Comparison of ENCODE assay signal across 8 cellular contexts in the genomic region with DNA sequence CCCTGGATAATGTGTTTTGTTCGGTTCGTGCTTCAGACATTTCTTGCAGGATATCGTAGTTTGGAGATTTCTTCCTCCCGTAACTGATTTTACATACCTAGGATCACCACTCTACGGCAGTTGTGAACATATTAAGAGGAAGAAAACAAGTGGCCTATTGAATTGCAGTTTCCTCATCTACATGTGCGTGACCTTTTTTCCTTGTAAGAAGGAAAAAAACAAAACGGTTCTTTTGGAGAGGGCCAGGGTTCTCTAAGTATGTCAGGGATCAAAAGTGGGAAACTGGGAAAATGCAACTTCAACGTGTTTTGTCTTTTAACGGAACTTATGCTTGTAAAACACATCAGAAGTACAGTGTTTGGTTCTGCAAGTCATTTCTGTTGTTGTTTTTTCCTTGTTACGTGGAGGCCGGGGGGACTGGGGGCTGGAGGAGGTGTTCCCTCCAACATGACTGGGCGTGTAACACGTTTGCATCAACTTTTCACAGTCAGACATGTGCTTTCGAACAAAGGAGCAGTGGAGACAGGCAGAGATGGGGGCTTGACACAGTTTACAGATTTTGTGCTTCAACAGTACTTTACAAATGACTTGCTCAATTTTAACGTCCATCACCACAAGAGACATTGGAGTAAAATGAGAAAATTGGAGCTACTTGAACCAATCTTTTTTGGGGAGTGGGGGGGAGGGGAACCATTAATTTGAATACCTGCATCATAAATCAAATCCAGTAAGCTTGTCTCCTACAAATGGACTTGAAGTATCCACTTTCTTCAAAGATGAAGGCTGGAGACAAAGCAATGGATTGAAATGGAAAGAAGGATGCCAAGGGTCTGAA. TPM values are rescaled to one million over a fixed set of nuclear protein-coding genes. Genes with fewer than 3 reads are reported as not detected.
DNase-seq lines count a peak whose midpoint lies in the region; FAIRE-seq and TF ChIP-seq lines count a peak whose summit lies in the region.
"Had no signal": no experiment of that assay in that cellular context is flagged by ENCODE, and none has a peak within 500 bp of the region (broad histone marks: within the 10 kb centered on the region; RNA-seq: fewer than 3 reads in every experiment).

No MANE protein-coding gene starts in this region.

- TF ChIP-seq POLR2A in Peyer's patch (IDR thresholded peaks at IDR 0.05): no peak

- H3K27ac Mint-ChIP-seq in astrocyte (ENCODE audit: unreplicated experiment) (peak overlapping the region; percentile 98), immature natural killer cell (peak overlapping the region; percentile 94 to 100 (median 98))

- peak overlapping the region; percentile 98 to 100 (median 99) for H3K27ac ChIP-seq in Peyer's patch
- peak overlapping the region; percentile 100 for H3K27ac ChIP-seq in astrocyte (ENCODE audit: low read depth, low read length)

- H3K4me3 Mint-ChIP-seq in astrocyte (ENCODE audit: unreplicated experiment) (peak overlapping the region; percentile 99), immature natural killer cell (peak overlapping the region; percentile 95 to 99 (median 98))

- H3K27me3 Mint-ChIP-seq in astrocyte (ENCODE audit: low read depth, unreplicated experiment) (no peaks in the 10 kb centered on the region), immature natural killer cell (ENCODE audit: low read depth in 3 of 3) (peaks cover 10 to 27% (median 15%) of the 10 kb centered on the region in 3 donors)

- H3K4me2 ChIP-seq in astrocyte (ENCODE audit: low read length): peak overlapping the region; percentile 98

- FAIRE-seq in astrocyte (lab: Jason Lieb, UNC): no peak
- FAIRE-seq: islet of Langerhans had no signal

- H3K4me1 ChIP-seq in Peyer's patch (peaks cover 0 to 60% (median 14%) of the 10 kb centered on the region in 4 donors), astrocyte (ENCODE audit: insufficient read depth, low read length) (peaks cover 49% of the 10 kb centered on the region)

- H3K36me3 Mint-ChIP-seq in astrocyte (ENCODE audit: low read depth, unreplicated experiment) (peaks cover 4% of the 10 kb centered on the region), immature natural killer cell (peaks cover 4 to 6% (median 4%) of the 10 kb centered on the region in 3 donors)

- H3K9me3 ChIP-seq in Peyer's patch (no peaks in the 10 kb centered on the region), astrocyte (ENCODE audit: insufficient read depth, low read depth, low read length) (no peaks in the 10 kb centered on the region)

- peaks cover 68% of the 10 kb centered on the region for H3K79me2 ChIP-seq in astrocyte (ENCODE audit: insufficient read depth, low read length)

- H3K4me3 ChIP-seq in H7 (ENCODE audit: insufficient read depth, low read depth, low read length) (peak overlapping the region; percentile 91), Peyer's patch (peak overlapping the region; percentile 88 to 99 (median 95)), astrocyte (ENCODE audit: insufficient read depth, low read depth, low read length) (peak overlapping the region; percentile 90)

- peaks cover 39% of the 10 kb centered on the region for H4K20me1 ChIP-seq in astrocyte (ENCODE audit: insufficient read depth, low read length)

- H3K27me3 ChIP-seq in H7 (ENCODE audit: control insufficient read depth, insufficient read depth, low read length): no peaks in the 10 kb centered on the region
- H3K27me3 ChIP-seq in Peyer's patch: no peaks in the 10 kb centered on the region
- H3K27me3 ChIP-seq in astrocyte (ENCODE audit: insufficient read depth, low read length): no peaks in the 10 kb centered on the region

- TF ChIP-seq CTCF in Peyer's patch (IDR thresholded peaks at IDR 0.05): no peak
- TF ChIP-seq CTCF in astrocyte (IDR thresholded peaks at IDR 0.05; ENCODE audit: insufficient read depth, low read depth, low read length): no peak

- no peak for DNase-seq in H7
- DNase-seq in Peyer's patch: peak in 2 of 3 donors; percentile 52 to 69
- peak; percentile 42 for DNase-seq in astrocyte (ENCODE audit: low read depth)
- peak in 1 of 3 donors; percentile 20 for DNase-seq in immature natural killer cell
- peak; percentile 60 for DNase-seq in stimulated activated CD4-positive, alpha-beta T cell treated with anti-CD3 and anti-CD28 coated beads, Interleukin-4, amount 100 ng/mL, for 1 hour
- DNase-seq in NCI-H82 treated with DMSO at 0.1 percent for 48 hours (lab: John Stamatoyannopoulos, UW; ENCODE audit: unreplicated experiment): no peak
- DNase-seq in SKM-1 treated with dmso at 0.1 percent for 144 hours (lab: John Stamatoyannopoulos, UW; ENCODE audit: unreplicated experiment): no peak

- H3K9me3 Mint-ChIP-seq in astrocyte (ENCODE audit: unreplicated experiment) (no peaks in the 10 kb centered on the region), immature natural killer cell (no peaks in the 10 kb centered on the region)

- H2AFZ ChIP-seq in astrocyte (ENCODE audit: low read depth, low read length): no peak overlapping the region

- H3K9ac ChIP-seq in astrocyte (ENCODE audit: low read length): peak overlapping the region; percentile 100

- peaks cover 45% of the 10 kb centered on the region for H3K4me1 Mint-ChIP-seq in astrocyte (ENCODE audit: low read depth, unreplicated experiment)
- peaks cover 62 to 76% of the 10 kb centered on the region in 2 donors for H3K4me1 Mint-ChIP-seq in immature natural killer cell

- H3K36me3 ChIP-seq in H7 (replicated peaks; ENCODE audit: control insufficient read depth, insufficient read depth, low read length) (peaks cover 6% of the 10 kb centered on the region), Peyer's patch (no peaks in the 10 kb centered on the region), astrocyte (ENCODE audit: insufficient read depth, low read length) (no peaks in the 10 kb centered on the region)

RNA-seq across cellular contexts. Expression of gene ZC3H4, which starts 3.8 kb away (rescaled TPM):
- total RNA-seq in H7 (2014; rRNA removed; shearing (Covaris generic)): 13.4 and 14.5 TPM in 2 replicates
- total RNA-seq in Peyer's patch (10 to 100 TPM; 24.7 to 61.9 (median 42.4) TPM), astrocyte (36.6 and 42.3 TPM in 2 replicates)
- 1 to 10 TPM in 2 of 3 donors, under 1 TPM in 1; 0.04 to 2.3 (median 1.1) TPM for polyA plus RNA-seq in immature natural killer cell

RNA-seq across cellular contexts. Expression of gene SAE1, which starts 20.9 kb away (rescaled TPM):
- 271 and 298 TPM in 2 replicates for total RNA-seq in H7 (2014; rRNA removed; shearing (Covaris generic))
- total RNA-seq in Peyer's patch: 10 to 100 TPM; 35.9 to 73.4 (median 40.3) TPM
- total RNA-seq in astrocyte: 107 and 133 TPM in 2 replicates
- polyA plus RNA-seq in immature natural killer cell: 100 to 1,000 TPM; 111 to 159 (median 119) TPM

Comparison
In these comparisons a context has a peak if more than half of its experiments do, and no peak if none do; other contexts are left out.
1. DNase-seq: peak in Peyer's patch (2 of 3), astrocyte (single experiment) and stimulated activated CD4-positive, alpha-beta T cell treated with anti-CD3 and anti-CD28 coated beads, Interleukin-4, amount 100 ng/mL, for 1 hour (single experiment); none in H7 (single experiment), NCI-H82 treated with DMSO at 0.1 percent for 48 hours (single experiment) and SKM-1 treated with dmso at 0.1 percent for 144 hours (single experiment).
2. Peak in every context shown above with its lines, with median percentiles within 50 percentile points of each other: H3K4me3 ChIP-seq.